8 cellular contexts compared by ENCODE assay signal in the genomic region with DNA sequence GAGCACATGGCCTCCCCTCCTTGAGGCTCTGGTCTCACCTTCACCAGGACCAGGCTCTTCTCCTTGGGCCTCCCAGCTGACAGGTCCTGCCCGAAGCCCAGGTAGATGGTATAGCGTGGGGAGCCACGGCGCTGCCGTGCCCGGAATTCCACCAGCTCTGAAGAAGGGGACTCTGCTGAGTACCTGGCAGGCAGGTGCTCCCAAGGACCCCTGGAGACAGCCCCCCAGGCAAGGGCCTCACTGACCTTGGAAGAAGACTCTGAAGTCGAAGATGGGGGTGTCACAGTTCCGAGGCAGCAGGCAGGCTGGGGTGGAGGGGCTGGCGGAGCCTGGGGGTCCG. TPM values are rescaled to one million over a fixed set of nuclear protein-coding genes. Genes with fewer than 3 reads are reported as not detected.
A peak's percentile ranks its signal among the peaks of the same experiment; 100 is the strongest.
DNase-seq lines count a peak whose midpoint lies in the region; ATAC-seq, FAIRE-seq and TF ChIP-seq lines count a peak whose summit lies in the region.
"Had no signal": no experiment of that assay in that cellular context is flagged by ENCODE, and none has a peak within 500 bp of the region (broad histone marks: within the 10 kb centered on the region; RNA-seq: fewer than 3 reads in every experiment).

No MANE protein-coding gene starts in this region.

- H3K9me3 ChIP-seq in left ventricle myocardium inferior (replicated peaks) (no peaks in the 10 kb centered on the region), heart right ventricle (no peaks in the 10 kb centered on the region), esophagus muscularis mucosa (no peaks in the 10 kb centered on the region), upper lobe of left lung (no peaks in the 10 kb centered on the region)

- TF ChIP-seq CTCF in left ventricle myocardium inferior (IDR thresholded peaks at IDR 0.05; ENCODE audit: borderline replicate concordance) (no peak), heart right ventricle (IDR thresholded peaks at IDR 0.05) (no peak), esophagus muscularis mucosa (IDR thresholded peaks at IDR 0.05) (no peak), upper lobe of left lung (IDR thresholded peaks at IDR 0.05) (no peak)

- peak overlapping the region; percentile 55 for H3K27ac ChIP-seq in left ventricle myocardium inferior (replicated peaks)
- H3K27ac ChIP-seq in heart right ventricle, result peak overlapping the region in 5 of 10 donors; percentile 19 to 98 (median 64)
- H3K27ac ChIP-seq in esophagus muscularis mucosa (replicated peaks in 1 of 4), result peak overlapping the region; percentile 87 to 96 (median 90)
- peak overlapping the region; percentile 48 to 98 (median 76) for H3K27ac ChIP-seq in upper lobe of left lung

- 93 to 95% methylated on average over 10 of the region's 10 CpGs for WGBS in heart right ventricle, 2 donors
- WGBS in esophagus muscularis mucosa, result 97% methylated on average over 6 of the region's 10 CpGs
- WGBS in upper lobe of left lung, 2 donors, result 95 to 96% methylated on average over 10 of the region's 10 CpGs

- DNase-seq in left ventricle myocardium inferior (no peak), heart right ventricle (no peak), esophagus muscularis mucosa (ENCODE audit: extremely low spot score) (no peak), upper lobe of left lung (no peak), H54 (ENCODE audit: insufficient read length, low spot score) (no peak)

- TF ChIP-seq EP300 in esophagus muscularis mucosa (IDR thresholded peaks at IDR 0.05), result no peak
- no peak for TF ChIP-seq EP300 in upper lobe of left lung (IDR thresholded peaks at IDR 0.05)

- ATAC-seq in heart right ventricle, result no peak
- ATAC-seq in upper lobe of left lung (ENCODE audit: low FRiP score in 2 of 2), result no peak
- no peak for ATAC-seq in GM18861 (IDR thresholded peaks at IDR 0.05; ENCODE audit: unreplicated experiment)

- H3K4me3 ChIP-seq in left ventricle myocardium inferior, result no peak overlapping the region
- H3K4me3 ChIP-seq in heart right ventricle, result no peak overlapping the region
- no peak overlapping the region for H3K4me3 ChIP-seq in esophagus muscularis mucosa
- H3K4me3 ChIP-seq in upper lobe of left lung, result no peak overlapping the region

- no peak for FAIRE-seq in H54 (lab: Jason Lieb, UNC)
- FAIRE-seq: G401.6 had no signal

- peaks cover 60% of the 10 kb centered on the region for H3K4me1 ChIP-seq in left ventricle myocardium inferior
- H3K4me1 ChIP-seq in heart right ventricle, result peaks cover 13 to 52% (median 35%) of the 10 kb centered on the region in 9 donors
- H3K4me1 ChIP-seq in esophagus muscularis mucosa, result peaks cover 23 to 48% (median 42%) of the 10 kb centered on the region in 4 donors
- peaks cover 25 to 39% (median 31%) of the 10 kb centered on the region in 4 donors for H3K4me1 ChIP-seq in upper lobe of left lung

- H3K27me3 ChIP-seq in left ventricle myocardium inferior (ENCODE audit: low read depth) (no peaks in the 10 kb centered on the region), heart right ventricle (no peaks in the 10 kb centered on the region), esophagus muscularis mucosa (no peaks in the 10 kb centered on the region), upper lobe of left lung (no peaks in the 10 kb centered on the region)

- intact Hi-C loops in left ventricle myocardium inferior (cut with micrococcal nuclease), result no loop called here
- intact Hi-C loops in heart right ventricle (cut with DNase I), result loop anchor here in 1 of 10 donors (5.0 kb wide), 1 partner anchor 36 kb away; the partner anchor contains the start of gene PHRF1
- intact Hi-C loops in esophagus muscularis mucosa (cut with DNase I), result no loop called here

- H3K36me3 ChIP-seq in left ventricle myocardium inferior (peaks cover 60% of the 10 kb centered on the region), heart right ventricle (peaks cover 0 to 72% (median 47%) of the 10 kb centered on the region in 9 donors), esophagus muscularis mucosa (peaks cover 51 to 74% (median 67%) of the 10 kb centered on the region in 4 donors), upper lobe of left lung (peaks cover 29 to 69% (median 63%) of the 10 kb centered on the region in 4 donors)

- TF ChIP-seq POLR2A in esophagus muscularis mucosa (IDR thresholded peaks at IDR 0.05; ENCODE audit: low read depth) (no peak), upper lobe of left lung (IDR thresholded peaks at IDR 0.05) (no peak), H54 (IDR thresholded peaks at IDR 0.05; ENCODE audit: low read depth, low read length) (no peak)

RNA-seq across cellular contexts. Expression of gene IRF7, which starts 2.8 kb away (rescaled TPM):
- total RNA-seq in left ventricle myocardium inferior (10.3 TPM), heart right ventricle (10 to 100 TPM in 5 of 10 donors, 1 to 10 TPM in 5; 4.5 to 20.2 (median 9.9) TPM), esophagus muscularis mucosa (10 to 100 TPM; 11.3 to 39.6 (median 14.2) TPM), upper lobe of left lung (100 to 1,000 TPM in 2 of 6 donors, 10 to 100 TPM in 4; 32.6 to 123 (median 56.2) TPM)
- 10 to 100 TPM; 12.2 to 48.4 TPM for polyA plus RNA-seq in heart right ventricle

RNA-seq across cellular contexts. Expression of gene CDHR5, which starts 11.8 kb away (rescaled TPM):
- total RNA-seq in left ventricle myocardium inferior, result not detected
- not detected for total RNA-seq in heart right ventricle
- not detected for polyA plus RNA-seq in heart right ventricle
- 1 to 10 TPM in 1 of 4 donors, not detected in 3; 1.3 TPM for total RNA-seq in esophagus muscularis mucosa
- total RNA-seq in upper lobe of left lung, result under 1 TPM in 1 of 6 donors, not detected in 5; 0.40 TPM
- total RNA-seq: endothelial cell of umbilical vein had no signal
- polyA plus RNA-seq: endothelial cell of umbilical vein had no signal

RNA-seq across cellular contexts. Expression of gene SCT, which starts 14.1 kb away (rescaled TPM):
- not detected for total RNA-seq in left ventricle myocardium inferior
- total RNA-seq in heart right ventricle, result 1 to 10 TPM in 2 of 10 donors, under 1 TPM in 1, not detected in 7; 0.99 to 2.0 (median 1.0) TPM
- under 1 TPM in 1 of 2 donors, not detected in 1; 0.64 TPM for polyA plus RNA-seq in heart right ventricle
- not detected for total RNA-seq in esophagus muscularis mucosa
- under 1 TPM in 1 of 6 donors, not detected in 5; 0.72 TPM for total RNA-seq in upper lobe of left lung
- total RNA-seq: endothelial cell of umbilical vein had no signal
- polyA plus RNA-seq: endothelial cell of umbilical vein had no signal

RNA-seq across cellular contexts. Expression of gene DRD4, which starts 24.1 kb away (rescaled TPM):
- total RNA-seq in left ventricle myocardium inferior (0.22 TPM), heart right ventricle (under 1 TPM in 6 of 10 donors, not detected in 4; 0.19 to 0.72 (median 0.49) TPM), esophagus muscularis mucosa (1 to 10 TPM in 1 of 4 donors, under 1 TPM in 2, not detected in 1; 0.26 to 1.1 (median 0.42) TPM), upper lobe of left lung (1 to 10 TPM in 3 of 6 donors, under 1 TPM in 1, not detected in 2; 0.54 to 4.2 (median 1.5) TPM)
- polyA plus RNA-seq in heart right ventricle, result under 1 TPM in 1 of 2 donors, not detected in 1; 0.09 TPM
- polyA plus RNA-seq: endothelial cell of umbilical vein had no signal

RNA-seq across cellular contexts. Expression of gene PHRF1, which starts 36.7 kb away (rescaled TPM):
- 17.7 TPM for total RNA-seq in left ventricle myocardium inferior
- 10 to 100 TPM; 14.7 to 23.0 (median 18.5) TPM for total RNA-seq in heart right ventricle
- 10 to 100 TPM; 10.5 to 19.1 TPM for polyA plus RNA-seq in heart right ventricle
- 10 to 100 TPM; 24.5 to 38.2 (median 28.7) TPM for total RNA-seq in esophagus muscularis mucosa
- 10 to 100 TPM; 25.7 to 93.2 (median 37.9) TPM for total RNA-seq in upper lobe of left lung
